Comparison of ENCODE assay signal across 1 cellular context in the genomic region with DNA sequence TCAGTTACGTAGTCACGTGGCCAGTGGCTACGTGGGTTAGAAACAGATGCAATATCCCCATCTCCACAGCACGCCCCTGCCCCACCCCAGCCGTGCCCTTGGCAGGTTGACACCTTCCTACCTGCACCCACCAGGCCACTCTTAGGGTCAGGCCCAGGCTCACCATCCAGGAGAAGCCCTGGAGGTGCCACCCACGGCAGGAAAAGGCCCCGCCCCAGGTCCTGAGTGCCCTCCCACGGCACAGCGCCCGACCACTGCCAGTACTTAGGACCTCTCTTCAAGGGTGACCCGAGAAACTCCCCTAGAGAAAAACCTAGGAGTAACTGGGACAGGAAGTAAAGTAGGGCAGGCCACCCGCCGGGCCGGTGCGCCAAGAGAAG.
TF ChIP-seq lines count a peak whose summit lies in the region.

No MANE protein-coding gene starts in this region.

TF ChIP-seq in IMR-90, 13 proteins besides CTCF, POLR2A, EP300 and RAD21 (continued from another document):
- TF ChIP-seq, protein P1, sequence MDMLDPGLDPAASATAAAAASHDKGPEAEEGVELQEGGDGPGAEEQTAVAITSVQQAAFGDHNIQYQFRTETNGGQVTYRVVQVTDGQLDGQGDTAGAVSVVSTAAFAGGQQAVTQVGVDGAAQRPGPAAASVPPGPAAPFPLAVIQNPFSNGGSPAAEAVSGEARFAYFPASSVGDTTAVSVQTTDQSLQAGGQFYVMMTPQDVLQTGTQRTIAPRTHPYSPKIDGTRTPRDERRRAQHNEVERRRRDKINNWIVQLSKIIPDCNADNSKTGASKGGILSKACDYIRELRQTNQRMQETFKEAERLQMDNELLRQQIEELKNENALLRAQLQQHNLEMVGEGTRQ (IDR thresholded peaks at IDR 0.05; ENCODE audit: low read depth, low read length): no peak
- no peak for TF ChIP-seq SMC3 (IDR thresholded peaks at IDR 0.05; ENCODE audit: low read depth, low read length)
